17 cellular contexts compared by ENCODE assay signal in the genomic region with DNA sequence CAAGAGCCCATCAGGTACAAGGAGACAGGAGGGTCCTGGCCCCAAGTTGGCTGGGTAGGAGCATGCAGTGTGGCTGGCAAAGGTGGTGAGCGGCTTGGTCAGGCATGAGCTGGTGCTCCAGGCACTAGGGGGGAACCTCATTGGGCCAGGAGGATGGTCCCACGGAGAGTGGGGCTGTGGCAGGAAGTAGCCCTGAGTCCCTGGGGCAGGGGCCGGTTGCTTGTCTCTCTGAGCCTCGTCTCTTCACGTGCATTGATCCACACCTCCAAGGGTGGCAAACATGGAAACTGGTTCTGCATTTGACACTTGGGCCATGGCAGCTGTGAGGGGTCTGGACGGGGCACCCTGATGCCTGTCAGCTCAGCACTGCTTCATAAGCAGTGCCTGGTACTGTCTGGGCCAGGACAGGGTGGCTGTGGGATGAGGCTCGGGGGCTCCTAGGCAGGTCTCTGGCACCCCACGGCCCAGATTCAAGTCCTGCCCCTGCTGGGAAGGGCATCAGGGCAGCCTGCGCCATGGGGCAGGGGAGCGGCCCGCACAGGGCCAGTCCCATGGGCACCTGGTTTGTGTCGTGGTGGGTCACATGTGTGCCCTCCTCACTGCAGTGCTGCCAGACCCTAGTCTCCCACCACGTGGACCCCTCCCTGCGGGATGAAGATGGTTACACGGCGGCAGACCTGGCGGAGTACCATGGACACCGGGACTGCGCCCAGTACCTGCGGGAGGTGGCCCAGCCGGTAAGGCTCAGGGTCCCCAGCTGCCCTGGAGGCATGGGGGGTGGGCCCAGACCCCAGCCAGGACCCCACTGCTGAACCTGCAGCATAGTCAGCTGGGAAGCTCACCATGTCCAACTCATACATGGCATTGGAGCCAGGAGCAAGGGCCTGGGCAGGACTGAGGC. TPM values are rescaled to one million over a fixed set of nuclear protein-coding genes. Genes with fewer than 3 reads are reported as not detected.
DNase-seq lines count a peak whose midpoint lies in the region; ATAC-seq, FAIRE-seq and TF ChIP-seq lines count a peak whose summit lies in the region.
"Had no signal": no experiment of that assay in that cellular context is flagged by ENCODE, and none has a peak within 500 bp of the region (broad histone marks: within the 10 kb centered on the region; RNA-seq: fewer than 3 reads in every experiment).

No MANE protein-coding gene starts in this region.

- CTCF ChIA-PET in K562 (lab: Yijun Ruan, JAX; ENCODE audit: low intra/inter-chr PET ratio), result no interaction called here

- H3K27me3 ChIP-seq in BLaER1 treated with 17β-estradiol and CSF1 and Interleukin-3, amounts not matched to agents 10 nM and 100 nM, result peaks cover 0 to 5% (median 0%) of the 10 kb centered on the region in 11 experiments; a peak in 1 of 22 replicates
- H3K27me3 ChIP-seq in K562 (ENCODE audit: control insufficient read depth in 2 of 2, insufficient read depth in 2 of 2, low read length in 2 of 2) (peaks cover 0 to 19% of the 10 kb centered on the region in 2 experiments; a peak in 4 of 5 replicates), right cardiac atrium (ENCODE audit: control insufficient read depth, insufficient read depth) (no peaks in the 10 kb centered on the region)

- no peaks in the 10 kb centered on the region; a peak in 2 of 22 replicates for H4K20me1 ChIP-seq in BLaER1 treated with 17β-estradiol and CSF1 and Interleukin-3, amounts not matched to agents 10 nM and 100 nM
- no peaks in the 10 kb centered on the region for H4K20me1 ChIP-seq in K562 (replicated peaks; ENCODE audit: control insufficient read depth, insufficient read depth, low read length)

- peaks cover 8% of the 10 kb centered on the region for H3K4me1 Mint-ChIP-seq in HFFc6 (ENCODE audit: low read depth)
- H3K4me1 Mint-ChIP-seq: CD4-positive, alpha-beta memory T cell had no signal

- no peak for DNase-seq in K562 (ENCODE audit: extremely low read depth in 1 of 4, low spot score in 3 of 4)
- peak; percentile 11 to 45 (median 23) for DNase-seq in right cardiac atrium
- DNase-seq in posterior vena cava (ENCODE audit: low spot score), result peak; percentile 72
- no peak for DNase-seq in effector CD4-positive, alpha-beta T cell
- no peak for DNase-seq in KBM-7
- DNase-seq in HFFc6, result no peak
- DNase-seq: CD4-positive, alpha-beta memory T cell; DMS79; NCI-H1417 treated with DMSO at 0.1 percent for 48 hours; NCI-H2029; NCI-H2171 treated with DMSO at 0.1 percent for 48 hours; NCI-H774; RPMI8226 had no signal

- no TSS peak for BruUV-seq in K562 (replicated peaks; lab: Mats Ljungman, UMichigan)

- no peak overlapping the region for H3K4me3 Mint-ChIP-seq in HFFc6
- H3K4me3 Mint-ChIP-seq: CD4-positive, alpha-beta memory T cell had no signal

- peaks cover 28% of the 10 kb centered on the region for H3K9me3 Mint-ChIP-seq in HFFc6

- no peak for ATAC-seq in K562
- ATAC-seq in right cardiac atrium, result no peak

- peak overlapping the region in 8 of 11 experiments; percentile 10 to 85 (median 73); a peak in 14 of 22 replicates for H3K4me2 ChIP-seq in BLaER1 treated with 17β-estradiol and CSF1 and Interleukin-3, amounts not matched to agents 10 nM and 100 nM
- H3K4me2 ChIP-seq in K562 (ENCODE audit: insufficient read depth, low read length), result no peak overlapping the region

- H3K4me1 ChIP-seq in BLaER1 treated with 17β-estradiol and CSF1 and Interleukin-3, amounts not matched to agents 10 nM and 100 nM, result peaks cover 19 to 57% (median 51%) of the 10 kb centered on the region in 10 experiments; a peak in 19 of 20 replicates
- H3K4me1 ChIP-seq in K562 (replicated peaks in 1 of 2; ENCODE audit: control insufficient read depth in 2 of 2, insufficient read depth in 2 of 2, low read length in 2 of 2) (peaks cover 4 to 36% of the 10 kb centered on the region in 2 experiments; a peak in 4 of 5 replicates), right cardiac atrium (ENCODE audit: control insufficient read depth, insufficient read depth, low read length) (no peaks in the 10 kb centered on the region)

- in situ Hi-C loops in K562 (cut with MboI) (no loop called here), KBM-7 (cut with MboI; ENCODE audit: low pct_unique_long_range_greater_than_20kb, low sequenced_read_pairs) (no loop called here)

- peaks cover 2 to 21% (median 15%) of the 10 kb centered on the region in 11 experiments; a peak in 20 of 22 replicates for H3K9me3 ChIP-seq in BLaER1 treated with 17β-estradiol and CSF1 and Interleukin-3, amounts not matched to agents 10 nM and 100 nM (replicated peaks in 1 of 11)
- H3K9me3 ChIP-seq in K562 (replicated peaks; ENCODE audit: control insufficient read depth, insufficient read depth, low read depth, low read length) (no peaks in the 10 kb centered on the region), right cardiac atrium (ENCODE audit: control insufficient read depth, low read length) (no peaks in the 10 kb centered on the region)

- H3K9me1 ChIP-seq in K562 (ENCODE audit: control insufficient read depth, insufficient read depth, low read length), result no peaks in the 10 kb centered on the region

- no peaks in the 10 kb centered on the region for H3K79me2 ChIP-seq in K562 (ENCODE audit: control insufficient read depth, insufficient read depth, low read length)

- POLR2A ChIA-PET in K562 (lab: Yijun Ruan, JAX), result no interaction called here

- H2AFZ ChIP-seq in K562 (ENCODE audit: low read depth, low read length), result 0 out of 2 replicates have a peak overlapping the region, but pooled peaks have one; percentile 16

- no peak overlapping the region for H3K27ac ChIP-seq in BLaER1 treated with 17β-estradiol and CSF1 and Interleukin-3, amounts not matched to agents 10 nM and 100 nM
- H3K27ac ChIP-seq in K562 (ENCODE audit: extremely low read depth, low read depth, low read length), result no peak overlapping the region
- H3K27ac ChIP-seq in right cardiac atrium (ENCODE audit: low read length), result no peak overlapping the region

- no peak for FAIRE-seq in K562 (lab: Jason Lieb, UNC)
- FAIRE-seq: D721Med, H54 had no signal

- H3K36me3 ChIP-seq in BLaER1 treated with 17β-estradiol and CSF1 and Interleukin-3, amounts not matched to agents 10 nM and 100 nM, result no peaks in the 10 kb centered on the region
- H3K36me3 ChIP-seq in K562 (ENCODE audit: control insufficient read depth, insufficient read depth, low read length), result no peaks in the 10 kb centered on the region

- H3K27me3 Mint-ChIP-seq in HFFc6 (ENCODE audit: insufficient read depth), result peaks cover 17% of the 10 kb centered on the region

- no peak for TF ChIP-seq RAD21 in K562 (CRISPR knock-in tag; conservative IDR thresholded peaks at IDR 0.05 in 1 of 2, IDR thresholded peaks at IDR 0.05 in 1 of 2)

- no peak overlapping the region for H3K27ac Mint-ChIP-seq in HFFc6

- H3K4me3 ChIP-seq in BLaER1 treated with 17β-estradiol and CSF1 and Interleukin-3, amounts not matched to agents 10 nM and 100 nM, result no peak overlapping the region
- no peak overlapping the region for H3K4me3 ChIP-seq in K562
- H3K4me3 ChIP-seq in right cardiac atrium (ENCODE audit: low read length), result no peak overlapping the region

- H3K36me3 Mint-ChIP-seq in HFFc6 (ENCODE audit: low read depth), result peaks cover 19% of the 10 kb centered on the region; the same call in 1 of the 2 replicates
- H3K36me3 Mint-ChIP-seq: CD4-positive, alpha-beta memory T cell had no signal

- no peak overlapping the region for H3K9ac ChIP-seq in BLaER1 treated with 17β-estradiol and CSF1 and Interleukin-3, amounts not matched to agents 10 nM and 100 nM
- no peak overlapping the region for H3K9ac ChIP-seq in K562 (ENCODE audit: insufficient read depth in 1 of 2, low read depth in 2 of 2, low read length in 2 of 2)

- no peak for TF ChIP-seq EP300 in K562 (IDR thresholded peaks at IDR 0.05; ENCODE audit: low read length)

- TF ChIP-seq CTCF in K562 (IDR thresholded peaks at IDR 0.05 in 2 of 3, conservative IDR thresholded peaks at IDR 0.05 in 1 of 3; ENCODE audit: insufficient read depth in 2 of 3, low read depth in 1 of 3, low read length in 3 of 3) (no peak), HFFc6 (IDR thresholded peaks at IDR 0.05) (no peak)

- TF ChIP-seq POLR2A in K562 (conservative IDR thresholded peaks at IDR 0.05), result no peak

- 30% methylated on average over 15 of the region's 21 CpGs for WGBS in K562 (ENCODE audit: insufficient coverage, low coverage, missing lambda C conversion rate)
- WGBS in right cardiac atrium, result 87% methylated on average over 21 of the region's 21 CpGs

- intact Hi-C loops in K562 (cut with micrococcal nuclease) (no loop called here), right cardiac atrium (cut with DNase I) (no loop called here), posterior vena cava (cut with DNase I) (no loop called here)

RNA-seq across cellular contexts. Expression of a gene that starts 16.4 kb away (rescaled TPM):
- 0.30 TPM in 1 of 2 replicates, not detected in the other for total RNA-seq in K562 (2011; cell fraction: chromatin; rRNA removed; ENCODE audit: low replicate concordance)
- 0.26 and 0.33 TPM in 2 replicates for total RNA-seq in K562 (2011; cell fraction: nucleolus; rRNA removed)
- 0.07 TPM in 1 of 2 replicates, not detected in the other for total RNA-seq in K562 (2011; cell fraction: nucleoplasm; rRNA removed)
- total RNA-seq in K562 (2014; rRNA removed) (0.04 and 0.09 TPM in 2 replicates), K562 (2014; rRNA removed; fragmentation: Illumina TruSeq; extraction: Trizol) (not detected in 2 replicates), K562 (2015; rRNA removed; fragmentation: Illumina TruSeq; extraction: Trizol) (0.04 TPM in 2 replicates), K562 (2021) (0.04 and 0.09 TPM in 2 replicates), right cardiac atrium (under 1 TPM; 0.29 to 0.60 (median 0.56) TPM), posterior vena cava (1 to 10 TPM in 1 of 2 donors, under 1 TPM in 1; 0.24 to 3.0 TPM)
- polyA plus RNA-seq in K562 (2011; rRNA removed) (0.04 and 0.07 TPM in 2 replicates), K562 (2014; fragmentation: Illumina TruSeq; extraction: Trizol) (0.03 and 0.08 TPM in 2 replicates), K562 (2014; fragmentation: Nextera tagmentation; extraction: Ambion mirVana) (not detected), K562 (2014; rRNA removed) (0.05 TPM in 1 of 2 replicates, not detected in the other), right cardiac atrium (0.79 TPM)
- 0.13 and 0.30 TPM in 2 replicates for polyA plus RNA-seq in K562 (2011; cell fraction: cytosol; rRNA removed)
- polyA plus RNA-seq in K562 (2011; cell fraction: nucleus; rRNA removed), result 0.28 and 0.55 TPM in 2 replicates
- polyA plus RNA-seq in K562 (2012), result 0.06 and 0.10 TPM in 2 replicates
- not detected in 2 replicates for polyA minus RNA-seq in K562 (2011; rRNA and poly(A)+ RNA removed)
- polyA minus RNA-seq in K562 (2011; cell fraction: cytosol; rRNA and poly(A)+ RNA removed), result not detected in 2 replicates
- 0.44 and 0.94 TPM in 2 replicates for polyA minus RNA-seq in K562 (2011; cell fraction: nucleus; rRNA and poly(A)+ RNA removed)
- total RNA-seq in HFFc6 (2021; fragmentation: NEBNext Ultra II Directional; extraction: Animal tissue kit (Norgen Biotek cat#: 25700)), result 1 to 10 TPM; 1.0 to 3.0 (median 2.6) TPM
- polyA plus RNA-seq: CD4-positive, alpha-beta memory T cell had no signal

RNA-seq across cellular contexts. Expression of a gene that starts 21.9 kb away (rescaled TPM):
- 0.21 TPM in 1 of 2 replicates, not detected in the other for total RNA-seq in K562 (2011; cell fraction: chromatin; rRNA removed; ENCODE audit: low replicate concordance)
- total RNA-seq in K562 (2011; cell fraction: nucleolus; rRNA removed), result 0.53 and 0.67 TPM in 2 replicates
- 0.07 TPM in 1 of 2 replicates, not detected in the other for total RNA-seq in K562 (2011; cell fraction: nucleoplasm; rRNA removed)
- not detected in 2 replicates for total RNA-seq in K562 (2014; rRNA removed)
- total RNA-seq in K562 (2014; rRNA removed; fragmentation: Illumina TruSeq; extraction: Trizol), result not detected in 2 replicates
- total RNA-seq in K562 (2015; rRNA removed; fragmentation: Illumina TruSeq; extraction: Trizol), result not detected in 2 replicates
- 0.04 TPM in 1 of 2 replicates, not detected in the other for total RNA-seq in K562 (2021)
- 0.03 TPM in 1 of 2 replicates, not detected in the other for polyA plus RNA-seq in K562 (2011; rRNA removed)
- polyA plus RNA-seq in K562 (2011; cell fraction: cytosol; rRNA removed), result 0.09 TPM in 1 of 2 replicates, not detected in the other
- polyA plus RNA-seq in K562 (2011; cell fraction: nucleus; rRNA removed), result 0.07 and 0.09 TPM in 2 replicates
- polyA plus RNA-seq in K562 (2012), result 0.03 and 0.06 TPM in 2 replicates
- not detected in 2 replicates for polyA plus RNA-seq in K562 (2014; fragmentation: Illumina TruSeq; extraction: Trizol)
- polyA plus RNA-seq in K562 (2014; fragmentation: Nextera tagmentation; extraction: Ambion mirVana), result not detected
- polyA plus RNA-seq in K562 (2014; rRNA removed), result not detected in 2 replicates
- polyA minus RNA-seq in K562 (2011; rRNA and poly(A)+ RNA removed), result not detected in 2 replicates
- not detected in 2 replicates for polyA minus RNA-seq in K562 (2011; cell fraction: cytosol; rRNA and poly(A)+ RNA removed)
- polyA minus RNA-seq in K562 (2011; cell fraction: nucleus; rRNA and poly(A)+ RNA removed), result 0.11 and 0.13 TPM in 2 replicates
- 10 to 100 TPM; 16.9 to 34.4 (median 23.8) TPM for total RNA-seq in right cardiac atrium
- 15.9 TPM for polyA plus RNA-seq in right cardiac atrium
- 10 to 100 TPM in 1 of 2 donors, 1 to 10 TPM in 1; 9.6 to 10.7 TPM for total RNA-seq in posterior vena cava
- total RNA-seq in HFFc6 (2021; fragmentation: NEBNext Ultra II Directional; extraction: Animal tissue kit (Norgen Biotek cat#: 25700)), result under 1 TPM in 4 of 6 experiments, not detected in 2; 0.05 to 0.14 (median 0.12) TPM
- total RNA-seq: CD4-positive, alpha-beta memory T cell; HT1080 had no signal
- polyA plus RNA-seq: CD4-positive, alpha-beta memory T cell had no signal

RNA-seq across cellular contexts. Expression of a gene that starts 42.2 kb away (rescaled TPM):
- 6.9 and 19.3 TPM in 2 replicates for total RNA-seq in K562 (2011; cell fraction: chromatin; rRNA removed; ENCODE audit: low replicate concordance)
- 14.7 and 17.0 TPM in 2 replicates for total RNA-seq in K562 (2011; cell fraction: nucleolus; rRNA removed)
- total RNA-seq in K562 (2011; cell fraction: nucleoplasm; rRNA removed), result 9.9 and 10.2 TPM in 2 replicates
- total RNA-seq in K562 (2014; rRNA removed) (4.1 and 5.8 TPM in 2 replicates), K562 (2014; rRNA removed; fragmentation: Illumina TruSeq; extraction: Trizol) (2.5 and 3.7 TPM in 2 replicates), K562 (2015; rRNA removed; fragmentation: Illumina TruSeq; extraction: Trizol) (1.0 and 1.1 TPM in 2 replicates), K562 (2021) (6.5 and 6.7 TPM in 2 replicates), right cardiac atrium (under 1 TPM in 3 of 4 donors, not detected in 1; 0.35 to 0.81 (median 0.69) TPM), posterior vena cava (1 to 10 TPM in 1 of 2 donors, under 1 TPM in 1; 0.79 to 2.3 TPM)
- polyA plus RNA-seq in K562 (2011; rRNA removed) (2.5 and 3.1 TPM in 2 replicates), K562 (2014; fragmentation: Illumina TruSeq; extraction: Trizol) (5.2 and 5.4 TPM in 2 replicates), K562 (2014; fragmentation: Nextera tagmentation; extraction: Ambion mirVana) (1 to 10 TPM in 1 of 2 experiments, under 1 TPM in 1; 0.55 to 1.1 TPM), K562 (2014; rRNA removed) (7.1 and 8.2 TPM in 2 replicates), right cardiac atrium (0.16 TPM)
- 2.4 and 5.0 TPM in 2 replicates for polyA plus RNA-seq in K562 (2011; cell fraction: cytosol; rRNA removed)
- 7.7 and 15.1 TPM in 2 replicates for polyA plus RNA-seq in K562 (2011; cell fraction: nucleus; rRNA removed)
- 2.7 and 20.8 TPM in 2 replicates for polyA plus RNA-seq in K562 (2012)
- 0.18 and 0.35 TPM in 2 replicates for polyA minus RNA-seq in K562 (2011; rRNA and poly(A)+ RNA removed)
- 1.0 TPM in 1 of 2 replicates, not detected in the other for polyA minus RNA-seq in K562 (2011; cell fraction: cytosol; rRNA and poly(A)+ RNA removed)
- 1.9 and 3.0 TPM in 2 replicates for polyA minus RNA-seq in K562 (2011; cell fraction: nucleus; rRNA and poly(A)+ RNA removed)
- under 1 TPM in 5 of 6 experiments, not detected in 1; 0.19 to 0.46 (median 0.41) TPM for total RNA-seq in HFFc6 (2021; fragmentation: NEBNext Ultra II Directional; extraction: Animal tissue kit (Norgen Biotek cat#: 25700))
- total RNA-seq: CD4-positive, alpha-beta memory T cell had no signal
- polyA plus RNA-seq: CD4-positive, alpha-beta memory T cell had no signal

RNA-seq across cellular contexts. Expression of a gene that starts 55.7 kb away (rescaled TPM):
- 81.0 and 87.4 TPM in 2 replicates for total RNA-seq in K562 (2011; cell fraction: chromatin; rRNA removed; ENCODE audit: low replicate concordance)
- 56.5 and 64.7 TPM in 2 replicates for total RNA-seq in K562 (2011; cell fraction: nucleolus; rRNA removed)
- 82.6 and 125 TPM in 2 replicates for total RNA-seq in K562 (2011; cell fraction: nucleoplasm; rRNA removed)
- total RNA-seq in K562 (2014; rRNA removed) (22.3 and 32.0 TPM in 2 replicates), K562 (2014; rRNA removed; fragmentation: Illumina TruSeq; extraction: Trizol) (18.7 and 21.1 TPM in 2 replicates), K562 (2015; rRNA removed; fragmentation: Illumina TruSeq; extraction: Trizol) (18.6 TPM in 2 replicates), K562 (2021) (32.2 and 38.2 TPM in 2 replicates), right cardiac atrium (10 to 100 TPM in 3 of 4 donors, 1 to 10 TPM in 1; 9.4 to 14.2 (median 11.7) TPM), posterior vena cava (10 to 100 TPM in 1 of 2 donors, 1 to 10 TPM in 1; 8.6 to 11.5 TPM)
- polyA plus RNA-seq in K562 (2011; rRNA removed) (15.6 and 17.1 TPM in 2 replicates), K562 (2014; fragmentation: Illumina TruSeq; extraction: Trizol) (20.8 and 26.7 TPM in 2 replicates), K562 (2014; fragmentation: Nextera tagmentation; extraction: Ambion mirVana) (1 to 10 TPM; 2.6 to 4.1 TPM), K562 (2014; rRNA removed) (23.9 and 27.4 TPM in 2 replicates), right cardiac atrium (8.2 TPM)
- polyA plus RNA-seq in K562 (2011; cell fraction: cytosol; rRNA removed), result 14.7 and 24.8 TPM in 2 replicates
- polyA plus RNA-seq in K562 (2011; cell fraction: nucleus; rRNA removed), result 41.4 and 66.7 TPM in 2 replicates
- 22.6 and 23.3 TPM in 2 replicates for polyA plus RNA-seq in K562 (2012)
- polyA minus RNA-seq in K562 (2011; rRNA and poly(A)+ RNA removed), result 15.6 and 16.8 TPM in 2 replicates
- polyA minus RNA-seq in K562 (2011; cell fraction: cytosol; rRNA and poly(A)+ RNA removed), result 15.5 and 16.5 TPM in 2 replicates
- polyA minus RNA-seq in K562 (2011; cell fraction: nucleus; rRNA and poly(A)+ RNA removed), result 26.5 and 33.8 TPM in 2 replicates
- 10 to 100 TPM; 11.3 to 16.4 (median 12.3) TPM for total RNA-seq in HFFc6 (2021; fragmentation: NEBNext Ultra II Directional; extraction: Animal tissue kit (Norgen Biotek cat#: 25700))

Comparison
In these comparisons a context has a peak if more than half of its experiments do, and no peak if none do; other contexts are left out.
1. DNase-seq: peak in right cardiac atrium (3 of 3) and posterior vena cava (single experiment); none in K562 (0 of 4), effector CD4-positive, alpha-beta T cell (single experiment), KBM-7 (single experiment) and HFFc6 (single experiment).
2. RNA of a gene that starts 21.9 kb away (total RNA-seq): 16.9 to 34.4 TPM in right cardiac atrium and 9.6 to 10.7 TPM in posterior vena cava; 0.05 to 0.14 TPM in HFFc6 and 0.04 to 0.67 TPM in K562; every median in the first group is over 4 times any median in the second.